Comparison of ENCODE assay signal across 17 cellular contexts in the genomic region with DNA sequence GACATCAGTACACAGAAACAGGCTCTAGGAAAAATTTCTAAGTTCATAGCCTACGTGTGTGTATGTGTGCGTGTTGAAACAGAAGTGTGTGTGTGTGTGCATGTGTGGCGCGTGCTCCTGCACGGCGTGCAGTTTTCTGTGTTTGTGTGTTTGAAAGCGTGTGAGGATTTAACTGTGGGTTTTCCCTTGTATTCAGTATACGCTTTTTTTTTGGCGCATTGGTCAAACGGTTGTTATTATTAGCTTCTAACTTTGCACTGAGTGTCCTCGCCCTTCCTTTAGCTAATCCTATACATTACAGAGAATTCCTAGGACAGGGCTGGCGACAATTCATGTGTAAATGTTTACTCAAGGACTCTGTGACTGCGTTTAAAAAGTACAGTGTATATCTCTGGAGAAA. TPM values are rescaled to one million over a fixed set of nuclear protein-coding genes. Genes with fewer than 3 reads are reported as not detected.
"Had no signal": no experiment of that assay in that cellular context is flagged by ENCODE, and none has a peak within 500 bp of the region (broad histone marks: within the 10 kb centered on the region; RNA-seq: fewer than 3 reads in every experiment).

No MANE protein-coding gene starts in this region.

- H3K27ac ChIP-seq: ascending aorta, thoracic aorta, uterus had no signal

- ATAC-seq: stimulated activated naive CD8-positive, alpha-beta T cell treated with anti-CD3 and anti-CD28 coated beads, Interleukin-15, amount 100 ng/mL, for 72 hours had no signal

- H3K27me3 ChIP-seq: ascending aorta, heart left ventricle, uterus had no signal

- H3K4me3 ChIP-seq: ascending aorta, heart left ventricle, thoracic aorta, uterus had no signal

- FAIRE-seq: bronchial epithelial cell, colon, keratinocyte had no signal

- H3K36me3 ChIP-seq: uterus had no signal

- DNase-seq: activated CD4-positive, alpha-beta memory T cell treated with anti-CD3 and anti-CD28 coated beads for 36 hours; activated naive CD4-positive, alpha-beta T cell; foreskin melanocyte; left ventricle myocardium superior; stimulated activated CD4-positive, alpha-beta T cell treated with anti-CD3 and anti-CD28 coated beads, Interleukin-15, amount 100 ng/mL, for 24 hours; stimulated activated CD4-positive, alpha-beta T cell treated with anti-CD3 and anti-CD28 coated beads, Interleukin-4, amount 100 ng/mL, for 24 hours; stimulated activated naive CD8-positive, alpha-beta T cell treated with anti-CD3 and anti-CD28 coated beads, Interleukin-15, amount 100 ng/mL, for 72 hours; uterus had no signal

- H3K4me1 ChIP-seq: ascending aorta, uterus had no signal

- H3K9me3 ChIP-seq: ascending aorta, heart left ventricle, thoracic aorta, uterus had no signal

RNA-seq across cellular contexts. Expression of gene TMC8, which starts 25.0 kb away (rescaled TPM):
- total RNA-seq: bronchial epithelial cell had no signal

RNA-seq across cellular contexts. Expression of gene C17orf99, which starts 40.6 kb away (rescaled TPM):
- total RNA-seq: activated CD4-positive, alpha-beta memory T cell treated with anti-CD3 and anti-CD28 coated beads for 36 hours; ascending aorta; bronchial epithelial cell; heart left ventricle; left ventricle myocardium superior; mesenteric fat pad; neural crest cell; osteocyte; thoracic aorta had no signal
- polyA plus RNA-seq: heart left ventricle had no signal
